9 cellular contexts compared by ENCODE assay signal in genomic region chr16:11572301-11572995, GRCh38. TPM values are rescaled to one million over a fixed set of nuclear protein-coding genes. Genes with fewer than 3 reads are reported as not detected.
DNase-seq lines count a peak whose midpoint lies in the region; ATAC-seq and TF ChIP-seq lines count a peak whose summit lies in the region.
"Had no signal": no experiment of that assay in that cellular context is flagged by ENCODE, and none has a peak within 500 bp of the region (broad histone marks: within the 10 kb centered on the region; RNA-seq: fewer than 3 reads in every experiment).

No MANE protein-coding gene starts in this region.

- no peak overlapping the region for H3K9ac ChIP-seq in OCI-LY1 (ENCODE audit: low read length)

- H3K36me3 Mint-ChIP-seq in CD14-positive monocyte: peaks cover 25 to 64% of the 10 kb centered on the region in 2 donors
- H3K36me3 Mint-ChIP-seq in naive thymus-derived CD8-positive, alpha-beta T cell: peaks cover 0 to 53% (median 10%) of the 10 kb centered on the region in 3 donors
- no peaks in the 10 kb centered on the region for H3K36me3 Mint-ChIP-seq in endothelial cell (ENCODE audit: low read depth, unreplicated experiment)

- H3K79me2 ChIP-seq in OCI-LY1 (ENCODE audit: insufficient read depth, low read length): no peaks in the 10 kb centered on the region

- H3K4me1 Mint-ChIP-seq in CD14-positive monocyte (peaks cover 42% of the 10 kb centered on the region), endothelial cell (ENCODE audit: unreplicated experiment) (peaks cover 5% of the 10 kb centered on the region)
- H3K4me1 Mint-ChIP-seq in naive thymus-derived CD8-positive, alpha-beta T cell: peaks cover 33 to 90% (median 85%) of the 10 kb centered on the region in 4 donors

- ATAC-seq in naive thymus-derived CD8-positive, alpha-beta T cell: peak; percentile 71 to 86

- H3K36me3 ChIP-seq in OCI-LY1 (ENCODE audit: insufficient read depth, low read length): no peaks in the 10 kb centered on the region; the same call in 1 of the 2 replicates

- peaks cover 8% of the 10 kb centered on the region for H3K4me1 ChIP-seq in OCI-LY1 (ENCODE audit: insufficient read depth, low read length, severe bottlenecking)

- H3K4me3 ChIP-seq in OCI-LY1 (ENCODE audit: low read depth, low read length, poor library complexity, severe bottlenecking): peak overlapping the region; percentile 31

- no peak overlapping the region for H2AFZ ChIP-seq in OCI-LY1 (ENCODE audit: low read length)

- peak; percentile 41 for DNase-seq in CD14-positive monocyte (ENCODE audit: low spot score)
- DNase-seq in activated naive CD4-positive, alpha-beta T cell treated with Interleukin-2 at 50 U/mL for 16 hours: peak; percentile 20
- DNase-seq in naive thymus-derived CD8-positive, alpha-beta T cell: peak; percentile 37 to 93 (median 85)
- DNase-seq in iPS-NIHi11 (ENCODE audit: low spot score): no peak
- DNase-seq in NCI-H1417 treated with DMSO at 0.1 percent for 48 hours (lab: John Stamatoyannopoulos, UW): no peak
- DNase-seq in endothelial cell (ENCODE audit: low spot score): no peak
- no peak for DNase-seq in NCI-H2171 treated with DMSO at 0.1 percent for 48 hours (lab: John Stamatoyannopoulos, UW)
- DNase-seq: NCI-H526 treated with DMSO at 0.1 percent for 48 hours had no signal

- no peaks in the 10 kb centered on the region for H4K20me1 ChIP-seq in OCI-LY1 (ENCODE audit: insufficient read depth, low read length)

- peaks cover 3% of the 10 kb centered on the region; the same call in 1 of the 2 replicates for H3K9me3 ChIP-seq in OCI-LY1 (ENCODE audit: low read length)

- H3K4me2 ChIP-seq in OCI-LY1 (ENCODE audit: low read length): peak overlapping the region; percentile 57

- POLR2A ChIA-PET in naive thymus-derived CD8-positive, alpha-beta T cell (lab: Charles Lee): interaction anchor here (1.3 kb wide), 1 partner anchor 11 kb away, joined by 3 read pairs; no protein-coding TSS in a partner anchor

- peaks cover 2 to 60% (median 26%) of the 10 kb centered on the region in 3 donors for H3K27me3 Mint-ChIP-seq in CD14-positive monocyte (ENCODE audit: low read depth in 3 of 3)
- H3K27me3 Mint-ChIP-seq in naive thymus-derived CD8-positive, alpha-beta T cell: no peaks in the 10 kb centered on the region
- H3K27me3 Mint-ChIP-seq in endothelial cell (ENCODE audit: unreplicated experiment): peaks cover 9% of the 10 kb centered on the region

- intact Hi-C loops in CD14-positive monocyte (cut with micrococcal nuclease): loop anchor here in 1 of 2 donors (5.0 kb wide), 1 partner anchor 40 kb away; no protein-coding TSS in a partner anchor

- TF ChIP-seq CTCF in CD14-positive monocyte (IDR thresholded peaks at IDR 0.05): no peak
- TF ChIP-seq CTCF in OCI-LY1 (IDR thresholded peaks at IDR 0.05; ENCODE audit: low read length): no peak
- no peak for TF ChIP-seq CTCF in endothelial cell (IDR thresholded peaks at IDR 0.05; ENCODE audit: unreplicated experiment)

- H3K9me3 Mint-ChIP-seq in CD14-positive monocyte (no peaks in the 10 kb centered on the region), endothelial cell (ENCODE audit: unreplicated experiment) (no peaks in the 10 kb centered on the region)
- no peaks in the 10 kb centered on the region for H3K9me3 Mint-ChIP-seq in naive thymus-derived CD8-positive, alpha-beta T cell

- H3F3A ChIP-seq in OCI-LY1 (ENCODE audit: insufficient read depth, low read length): no peaks in the 10 kb centered on the region

- H3K27ac Mint-ChIP-seq in CD14-positive monocyte (peak overlapping the region in 3 of 7 donors; percentile 32 to 63 (median 44)), endothelial cell (ENCODE audit: unreplicated experiment) (no peak overlapping the region)
- peak overlapping the region; percentile 94 to 99 (median 98) for H3K27ac Mint-ChIP-seq in naive thymus-derived CD8-positive, alpha-beta T cell

- H3K4me3 Mint-ChIP-seq in CD14-positive monocyte (peak overlapping the region in 1 of 2 donors; percentile 6), endothelial cell (ENCODE audit: unreplicated experiment) (no peak overlapping the region)
- H3K4me3 Mint-ChIP-seq in naive thymus-derived CD8-positive, alpha-beta T cell: peak overlapping the region; percentile 61 to 83 (median 74)

- no peak overlapping the region for H3K27ac ChIP-seq in OCI-LY1 (ENCODE audit: low read depth, low read length, poor library complexity, severe bottlenecking)

- H3K9me2 ChIP-seq in OCI-LY1 (ENCODE audit: low read depth, low read length): no peaks in the 10 kb centered on the region

- peaks cover 9% of the 10 kb centered on the region; the same call in 1 of the 2 replicates for H3K27me3 ChIP-seq in OCI-LY1 (ENCODE audit: insufficient read depth, low read length)

RNA-seq across cellular contexts. Expression of gene LITAF, which starts 14.3 kb away (rescaled TPM):
- 100 to 1,000 TPM in 1 of 2 donors, 10 to 100 TPM in 1; 69.0 to 118 TPM for polyA plus RNA-seq in CD14-positive monocyte
- total RNA-seq in naive thymus-derived CD8-positive, alpha-beta T cell: 100 to 1,000 TPM; 169 to 176 TPM
- polyA plus RNA-seq in naive thymus-derived CD8-positive, alpha-beta T cell: 100 to 1,000 TPM; 553 to 770 (median 597) TPM
- 70.9 TPM for total RNA-seq in endothelial cell (ENCODE audit: unreplicated experiment)

Comparison
In these comparisons a context has a peak if more than half of its experiments do, and no peak if none do; other contexts are left out.
1. DNase-seq: peak in CD14-positive monocyte (single experiment), activated naive CD4-positive, alpha-beta T cell treated with Interleukin-2 at 50 U/mL for 16 hours (single experiment) and naive thymus-derived CD8-positive, alpha-beta T cell (10 of 10); none in iPS-NIHi11 (single experiment), NCI-H1417 treated with DMSO at 0.1 percent for 48 hours (single experiment), endothelial cell (single experiment) and NCI-H2171 treated with DMSO at 0.1 percent for 48 hours (single experiment).